In the genomic region with DNA sequence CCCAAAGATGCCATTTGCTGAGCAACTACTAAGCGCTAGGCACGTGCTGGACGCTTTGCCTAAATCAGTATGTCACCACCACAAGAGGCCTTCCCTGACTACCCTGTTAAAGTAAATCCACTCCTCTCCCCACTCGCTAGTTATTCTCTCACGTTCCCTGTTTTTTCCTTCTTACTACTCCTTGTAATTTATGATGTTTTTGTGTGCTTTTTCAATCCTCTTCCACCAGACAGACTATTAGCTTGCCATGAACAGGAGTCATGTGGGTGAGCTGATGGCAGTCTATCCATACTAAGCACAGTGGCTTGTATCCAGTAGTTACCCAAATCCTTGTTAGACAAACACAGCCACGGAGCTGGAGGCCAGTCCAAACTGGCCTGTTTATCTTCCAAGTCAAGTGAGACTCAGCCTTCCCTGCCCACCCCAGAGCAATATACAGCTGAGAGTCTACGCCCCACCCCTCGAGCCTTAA, we compare ENCODE assay signal across 11 cellular contexts. TPM values are rescaled to one million over a fixed set of nuclear protein-coding genes. Genes with fewer than 3 reads are reported as not detected.
DNase-seq lines count a peak whose midpoint lies in the region; ATAC-seq and TF ChIP-seq lines count a peak whose summit lies in the region.
"Had no signal": no experiment of that assay in that cellular context is flagged by ENCODE, and none has a peak within 500 bp of the region (broad histone marks: within the 10 kb centered on the region; RNA-seq: fewer than 3 reads in every experiment).

No MANE protein-coding gene starts in this region.

- H3K36me3 ChIP-seq in esophagus muscularis mucosa: no peaks in the 10 kb centered on the region
- H3K36me3 ChIP-seq in muscle layer of duodenum (ENCODE audit: control insufficient read depth in 1 of 2, insufficient read depth in 2 of 2, low read length in 2 of 2): peaks cover 0 to 7% of the 10 kb centered on the region in 2 donors
- H3K36me3 ChIP-seq in PC-3 (ENCODE audit: low read depth, low read length): peaks cover 6% of the 10 kb centered on the region

- H3K4me3 ChIP-seq in esophagus muscularis mucosa (no peak overlapping the region), muscle layer of duodenum (ENCODE audit: low read depth in 1 of 2, low read length in 2 of 2) (no peak overlapping the region), PC-3 (ENCODE audit: low read length) (no peak overlapping the region)

- no peaks in the 10 kb centered on the region for H4K20me1 ChIP-seq in PC-3 (ENCODE audit: low read length)

- POLR2A ChIA-PET in PC-3 (lab: Charles Lee; ENCODE audit: unreplicated experiment): no interaction called here

- peaks cover 9% of the 10 kb centered on the region for H3F3A ChIP-seq in PC-3 (ENCODE audit: low read length, unreplicated experiment)

- peak; percentile 10 for DNase-seq in COLO668 (lab: John Stamatoyannopoulos, UW; ENCODE audit: unreplicated experiment)
- DNase-seq in NCI-H526 (lab: John Stamatoyannopoulos, UW): peak; percentile 94
- DNase-seq in esophagus muscularis mucosa (ENCODE audit: extremely low spot score): no peak
- DNase-seq in NCI-H2196 (lab: John Stamatoyannopoulos, UW; ENCODE audit: unreplicated experiment): no peak
- no peak for DNase-seq in NCI-H2081 treated with DMSO at 0.1 percent for 48 hours (lab: John Stamatoyannopoulos, UW)
- no peak for DNase-seq in PC-3
- DNase-seq: CD8-positive, alpha-beta memory T cell; NCI-H1694; retina had no signal

- TF ChIP-seq POLR2A in esophagus muscularis mucosa (IDR thresholded peaks at IDR 0.05; ENCODE audit: low read depth): no peak

- H3K9me3 ChIP-seq in esophagus muscularis mucosa (no peaks in the 10 kb centered on the region), muscle layer of duodenum (ENCODE audit: control insufficient read depth in 1 of 2, low read length in 2 of 2) (no peaks in the 10 kb centered on the region), PC-3 (ENCODE audit: low read length) (no peaks in the 10 kb centered on the region)

- H3K79me2 ChIP-seq in PC-3 (ENCODE audit: low read length): no peaks in the 10 kb centered on the region

- H3K27ac ChIP-seq in esophagus muscularis mucosa (replicated peaks in 1 of 4): peak overlapping the region in 3 of 4 donors; percentile 15 to 32 (median 32)
- H3K27ac ChIP-seq in muscle layer of duodenum (ENCODE audit: low read length): peak overlapping the region; percentile 69
- H3K27ac ChIP-seq in PC-3 (ENCODE audit: low read length): no peak overlapping the region

- H3K27me3 ChIP-seq in esophagus muscularis mucosa (peaks cover 0 to 26% (median 4%) of the 10 kb centered on the region in 4 donors), muscle layer of duodenum (ENCODE audit: low read depth, low read length) (no peaks in the 10 kb centered on the region), PC-3 (ENCODE audit: low read length) (no peaks in the 10 kb centered on the region)

- H3K9me2 ChIP-seq in PC-3 (replicated peaks; ENCODE audit: low read length): no peaks in the 10 kb centered on the region

- TF ChIP-seq EP300 in esophagus muscularis mucosa (IDR thresholded peaks at IDR 0.05): no peak

- no peak overlapping the region for H3K4me2 ChIP-seq in PC-3 (ENCODE audit: low read length)

- BruUV-seq in PC-3 (replicated peaks; lab: Mats Ljungman, UMichigan): no TSS peak

- CTCF ChIA-PET in PC-3 (lab: Charles Lee): interaction anchor here (0.9 kb wide), 1 partner anchor 16 kb away, joined by 3 read pairs; no protein-coding TSS in a partner anchor

- H3K4me1 ChIP-seq in esophagus muscularis mucosa (peaks cover 18 to 40% (median 28%) of the 10 kb centered on the region in 4 donors), muscle layer of duodenum (ENCODE audit: control insufficient read depth in 1 of 2, insufficient read depth in 2 of 2, low read length in 2 of 2) (peaks cover 0 to 12% of the 10 kb centered on the region in 2 donors), PC-3 (ENCODE audit: insufficient read depth, low read length) (peaks cover 26% of the 10 kb centered on the region)

- H3K9ac ChIP-seq in PC-3 (ENCODE audit: low read length): no peak overlapping the region

- ATAC-seq in HG02610 (IDR thresholded peaks at IDR 0.05; ENCODE audit: unreplicated experiment) (no peak), PC-3 (no peak)

- intact Hi-C loops in esophagus muscularis mucosa (cut with DNase I) (no loop called here), PC-3 (cut with micrococcal nuclease) (loop anchor here (2.0 kb wide), 1 partner anchor 18 kb away; no protein-coding TSS in a partner anchor)

- WGBS in esophagus muscularis mucosa: 71% methylated on average over 8 of the region's 8 CpGs

- no peak overlapping the region for H2AFZ ChIP-seq in PC-3 (ENCODE audit: low read length)

- TF ChIP-seq CTCF in esophagus muscularis mucosa (IDR thresholded peaks at IDR 0.05): no peak
- TF ChIP-seq CTCF in PC-3 (conservative IDR thresholded peaks at IDR 0.05; ENCODE audit: low read depth, low read length): no peak

RNA-seq across cellular contexts. Expression of gene C6orf132, which starts 41.2 kb away (rescaled TPM):
- 1 to 10 TPM in 3 of 4 donors, under 1 TPM in 1; 0.83 to 2.1 (median 1.6) TPM for total RNA-seq in esophagus muscularis mucosa
- total RNA-seq in PC-3 (2014; rRNA removed): 66.0 and 86.3 TPM in 2 replicates

RNA-seq across cellular contexts. Expression of gene TAF8, which starts 50.9 kb away (rescaled TPM):
- total RNA-seq in esophagus muscularis mucosa: 10 to 100 TPM; 16.7 to 35.2 (median 25.9) TPM
- 18.3 and 20.7 TPM in 2 replicates for total RNA-seq in PC-3 (2014; rRNA removed)

Comparison
In these comparisons a context has a peak if more than half of its experiments do, and no peak if none do; other contexts are left out.
1. DNase-seq: peak in COLO668 (single experiment) and NCI-H526 (2 of 2); none in esophagus muscularis mucosa (single experiment), NCI-H2196 (single experiment), NCI-H2081 treated with DMSO at 0.1 percent for 48 hours (single experiment) and PC-3 (single experiment).
2. RNA of gene C6orf132, which starts 41.2 kb away (total RNA-seq): 66.0 to 86.3 TPM in PC-3; 0.83 to 2.1 TPM in esophagus muscularis mucosa; every median in the first group is over 10 times any median in the second.